11 cellular contexts compared by ENCODE assay signal in genomic region chr5:163079618-163080017, GRCh38.
DNase-seq lines count a peak whose midpoint lies in the region; ATAC-seq, FAIRE-seq and TF ChIP-seq lines count a peak whose summit lies in the region.
"Had no signal": no experiment of that assay in that cellular context is flagged by ENCODE, and none has a peak within 500 bp of the region (broad histone marks: within the 10 kb centered on the region; RNA-seq: fewer than 3 reads in every experiment).

No MANE protein-coding gene starts in this region.

- ATAC-seq in HG03095 (IDR thresholded peaks at IDR 0.05; ENCODE audit: unreplicated experiment) (peak; percentile 78), RWPE2 (ENCODE audit: low read depth) (peak; percentile 35; the same call in 1 of the 3 replicates), HepG2 (no peak; the same call in 2 of the 3 replicates)
- ATAC-seq: left ventricle myocardium superior had no signal

- CTCF ChIA-PET in MCF 10A (lab: Yijun Ruan, JAX) (interaction anchor here (0.6 to 2.2 kb wide), 23 partner anchors 9 to 1207 kb away, joined by 3 to 10 read pairs (median 5); no protein-coding TSS in a partner anchor), HepG2 (lab: Yijun Ruan, JAX; ENCODE audit: low intra/inter-chr PET ratio, low total read pairs) (no interaction called here)

- no peaks in the 10 kb centered on the region for H3K79me2 ChIP-seq in HepG2 (ENCODE audit: insufficient read depth, low read length)

- TF ChIP-seq CTCF in MCF 10A (IDR thresholded peaks at IDR 0.05; ENCODE audit: unreplicated experiment) (peak; percentile 64), breast epithelium (IDR thresholded peaks at IDR 0.05) (no peak), RWPE2 (IDR thresholded peaks at IDR 0.05; ENCODE audit: poor library complexity, severe bottlenecking) (peak; percentile 58), adrenal gland (IDR thresholded peaks at IDR 0.05) (no peak), HepG2 (CRISPR knock-in tag; IDR thresholded peaks at IDR 0.05) (no peak)

- H3K27ac Mint-ChIP-seq in MCF 10A (ENCODE audit: low read depth, unreplicated experiment) = no peak overlapping the region

- WGBS in adrenal gland, 4 donors = 61 to 69% (median 67%) methylated on average over 3 of the region's 3 CpGs
- WGBS in HepG2 (ENCODE audit: low lambda C conversion rate) = 2% methylated on average over 3 of the region's 3 CpGs

- TF ChIP-seq RAD21 in HepG2 (CRISPR knock-in tag; IDR thresholded peaks at IDR 0.05) = no peak

- no peaks in the 10 kb centered on the region for H3K4me1 ChIP-seq in breast epithelium
- no peaks in the 10 kb centered on the region for H3K4me1 ChIP-seq in RWPE2 (ENCODE audit: insufficient read depth, poor library complexity, severe bottlenecking)
- H3K4me1 ChIP-seq in adrenal gland (replicated peaks in 1 of 2) = no peaks in the 10 kb centered on the region
- H3K4me1 ChIP-seq in HepG2 (ENCODE audit: insufficient read depth, low read length) = no peaks in the 10 kb centered on the region

- no peak overlapping the region for H2AFZ ChIP-seq in HepG2 (ENCODE audit: low read length)

- no peaks in the 10 kb centered on the region for H3K27me3 Mint-ChIP-seq in MCF 10A (ENCODE audit: insufficient read depth, unreplicated experiment)

- in situ Hi-C loops in HepG2 (cut with HindIII; ENCODE audit: extremely low pct_ligation_motif_present, low pct_unique_long_range_greater_than_20kb) = no loop called here

- DNase-seq in MCF 10A (ENCODE audit: unreplicated experiment) (peak; percentile 31), breast epithelium (ENCODE audit: low spot score in 2 of 2) (no peak), RWPE2 (ENCODE audit: low spot score) (no peak), adrenal gland (no peak), NCI-H748 treated with DMSO at 0.1 percent for 48 hours (lab: John Stamatoyannopoulos, UW) (no peak), HepG2 (ENCODE audit: low spot score) (no peak)
- DNase-seq in stimulated activated CD8-positive, alpha-beta memory T cell treated with anti-CD3 and anti-CD28 coated beads, Interleukin-4, amount 100 ng/mL, for 48 hours = peak; percentile 22
- DNase-seq: left ventricle myocardium superior, NCI-H345 had no signal

- H3K27me3 ChIP-seq in breast epithelium (no peaks in the 10 kb centered on the region), RWPE2 (ENCODE audit: insufficient read depth, poor library complexity, severe bottlenecking) (no peaks in the 10 kb centered on the region), adrenal gland (no peaks in the 10 kb centered on the region), HepG2 (ENCODE audit: control insufficient read depth in 1 of 2, insufficient read depth in 2 of 2, low read length in 2 of 2) (no peaks in the 10 kb centered on the region)

- no peaks in the 10 kb centered on the region for H3K36me3 Mint-ChIP-seq in MCF 10A (ENCODE audit: insufficient read depth, unreplicated experiment)

- no peaks in the 10 kb centered on the region for H4K20me1 ChIP-seq in HepG2 (ENCODE audit: insufficient read depth, low read length)

- TF ChIP-seq EP300 in HepG2 (IDR thresholded peaks at IDR 0.05; ENCODE audit: low read depth in 2 of 2, low read length in 2 of 2) (no peak), HepG2 (CRISPR knock-in tag; IDR thresholded peaks at IDR 0.05; ENCODE audit: borderline replicate concordance) (no peak)

- FAIRE-seq in HepG2 (lab: Jason Lieb, UNC) = no peak
- FAIRE-seq: TTC549 had no signal

- H3K9ac ChIP-seq in HepG2 (ENCODE audit: insufficient read depth, low read depth, low read length) = no peak overlapping the region

- POLR2A ChIA-PET in MCF 10A (lab: Yijun Ruan, JAX) (no interaction called here), HepG2 (lab: Yijun Ruan, JAX) (no interaction called here)

- H3K4me3 Mint-ChIP-seq in MCF 10A (ENCODE audit: unreplicated experiment) = no peak overlapping the region

- H3K9me3 ChIP-seq in breast epithelium = peaks cover 6 to 21% of the 10 kb centered on the region in 2 donors
- no peaks in the 10 kb centered on the region for H3K9me3 ChIP-seq in RWPE2 (ENCODE audit: severe bottlenecking)
- H3K9me3 ChIP-seq in adrenal gland (replicated peaks in 1 of 3) = no peaks in the 10 kb centered on the region
- H3K9me3 ChIP-seq in HepG2 (ENCODE audit: low read length) = peaks cover 20% of the 10 kb centered on the region

- no peaks in the 10 kb centered on the region for H3K36me3 ChIP-seq in breast epithelium
- no peaks in the 10 kb centered on the region for H3K36me3 ChIP-seq in RWPE2 (ENCODE audit: low read depth)
- no peaks in the 10 kb centered on the region for H3K36me3 ChIP-seq in adrenal gland (replicated peaks in 1 of 2)
- H3K36me3 ChIP-seq in HepG2 (replicated peaks in 1 of 2; ENCODE audit: control insufficient read depth in 1 of 2, insufficient read depth in 2 of 2, low read length in 2 of 2) = no peaks in the 10 kb centered on the region

- intact Hi-C loops in MCF 10A (cut with micrococcal nuclease) (loop anchor here (2.0 to 5.0 kb wide), 2 partner anchors 188 to 267 kb away; no protein-coding TSS in a partner anchor), breast epithelium (cut with DNase I; ENCODE audit: low total_unique reads) (loop anchor here (5.0 kb wide), 1 partner anchor 1077 kb away; no protein-coding TSS in a partner anchor), adrenal gland (cut with DNase I) (no loop called here), HepG2 (cut with micrococcal nuclease; ENCODE audit: unreplicated experiment) (loop anchor here (1.0 kb wide), 1 partner anchor 15 kb away; no protein-coding TSS in a partner anchor)

- H3K27ac ChIP-seq in breast epithelium (no peak overlapping the region), RWPE2 (ENCODE audit: poor library complexity, severe bottlenecking) (no peak overlapping the region), adrenal gland (no peak overlapping the region), HepG2 (ENCODE audit: extremely low read length, insufficient read depth, low read length) (no peak overlapping the region)

- BruUV-seq in MCF 10A (replicated peaks; lab: Mats Ljungman, UMichigan) (no TSS peak), HepG2 (replicated peaks; lab: Mats Ljungman, UMichigan) (no TSS peak)

- no peak overlapping the region for H3K4me3 ChIP-seq in breast epithelium
- H3K4me3 ChIP-seq in RWPE2 (ENCODE audit: severe bottlenecking) = no peak overlapping the region
- H3K4me3 ChIP-seq in adrenal gland = no peak overlapping the region
- no peak overlapping the region for H3K4me3 ChIP-seq in HepG2 (replicated peaks in 1 of 3; ENCODE audit: insufficient read depth in 1 of 3, low read depth in 2 of 3, low read length in 3 of 3)

- TF ChIP-seq POLR2A in breast epithelium (IDR thresholded peaks at IDR 0.05) (no peak), adrenal gland (IDR thresholded peaks at IDR 0.05) (no peak), HepG2 (IDR thresholded peaks at IDR 0.05; ENCODE audit: insufficient read depth in 1 of 2, low read depth in 2 of 2, low read length in 2 of 2) (no peak)

- no peaks in the 10 kb centered on the region for H3K4me1 Mint-ChIP-seq in MCF 10A (ENCODE audit: insufficient read depth, unreplicated experiment)

- peaks cover 10% of the 10 kb centered on the region for H3K9me3 Mint-ChIP-seq in MCF 10A (ENCODE audit: unreplicated experiment)

- no peak overlapping the region for H3K4me2 ChIP-seq in HepG2 (ENCODE audit: low read depth, low read length)

TF ChIP-seq in HepG2, 621 proteins besides CTCF, POLR2A, EP300 and RAD21:
- TF ChIP-seq ZNF574 (CRISPR knock-in tag; IDR thresholded peaks at IDR 0.05) (no peak), ZFP62 (CRISPR knock-in tag; IDR thresholded peaks at IDR 0.05) (no peak), ZNF572 (CRISPR knock-in tag; IDR thresholded peaks at IDR 0.05) (no peak), NFATC3 (CRISPR knock-in tag; IDR thresholded peaks at IDR 0.05) (no peak)

Comparison
In these comparisons a context has a peak if more than half of its experiments do, and no peak if none do; other contexts are left out.
1. DNase-seq: peak in MCF 10A (single experiment) and stimulated activated CD8-positive, alpha-beta memory T cell treated with anti-CD3 and anti-CD28 coated beads, Interleukin-4, amount 100 ng/mL, for 48 hours (single experiment); none in breast epithelium (0 of 2), RWPE2 (single experiment), adrenal gland (0 of 7), NCI-H748 treated with DMSO at 0.1 percent for 48 hours (single experiment) and HepG2 (single experiment).
2. CTCF ChIP-seq: peak in MCF 10A (single experiment) and RWPE2 (single experiment); none in breast epithelium (0 of 3), adrenal gland (0 of 6) and HepG2 (single experiment).
3. intact Hi-C loops: an anchor here in MCF 10A (2.0 to 5.0 kb wide), breast epithelium (5.0 kb wide) and HepG2 (1.0 kb wide); none called in adrenal gland.